8 cellular contexts compared by ENCODE assay signal in genomic region chr1:36150296-36151132, GRCh38. TPM values are rescaled to one million over a fixed set of nuclear protein-coding genes. Genes with fewer than 3 reads are reported as not detected.
A peak's percentile ranks its signal among the peaks of the same experiment; 100 is the strongest.
DNase-seq lines count a peak whose midpoint lies in the region; ATAC-seq and TF ChIP-seq lines count a peak whose summit lies in the region.

No MANE protein-coding gene starts in this region.

- CTCF ChIA-PET in GM10248 (lab: Yijun Ruan, JAX) = interaction anchor here (0.6 to 6.0 kb wide), 48 partner anchors 8 to 300 kb away, joined by 3 to 123 read pairs (median 4); partner anchors contain the start of gene THRAP3

- peak overlapping the region in 5 of 10 donors; percentile 1 to 75 (median 22) for H3K4me3 ChIP-seq in heart right ventricle
- peak overlapping the region; percentile 5 to 29 for H3K4me3 ChIP-seq in vagina

- H3K36me3 ChIP-seq in heart right ventricle (peaks cover 0 to 8% (median 0%) of the 10 kb centered on the region in 9 donors), vagina (no peaks in the 10 kb centered on the region)

- DNase-seq in GM10248 (ENCODE audit: extremely low spot score) (peak; percentile 84), NCI-H1105 treated with DMSO at 0.1 percent for 48 hours (lab: John Stamatoyannopoulos, UW) (peak; percentile 75), SW 1271 (lab: John Stamatoyannopoulos, UW) (peak; percentile 82 to 93), amniotic epithelial cell (ENCODE audit: low read depth) (peak; percentile 92), heart right ventricle (peak; percentile 89 to 92), posterior vena cava (ENCODE audit: low spot score) (peak; percentile 97), vagina (ENCODE audit: extremely low spot score in 2 of 2) (peak in 1 of 2 donors; percentile 97)

- no peaks in the 10 kb centered on the region for H3K27me3 ChIP-seq in heart right ventricle
- H3K27me3 ChIP-seq in vagina = no peaks in the 10 kb centered on the region

- WGBS in heart right ventricle, 2 donors = 9 to 12% methylated on average over 12 of the region's 12 CpGs

- TF ChIP-seq CTCF in GM10248 (IDR thresholded peaks at IDR 0.05; ENCODE audit: control extremely low read depth, extremely low read depth, low read depth, missing control alignments) (no peak), heart right ventricle (IDR thresholded peaks at IDR 0.05) (no peak), vagina (IDR thresholded peaks at IDR 0.05) (no peak)

- H3K4me1 ChIP-seq in heart right ventricle = peaks cover 25 to 73% (median 58%) of the 10 kb centered on the region in 9 donors
- peaks cover 59% of the 10 kb centered on the region for H3K4me1 ChIP-seq in vagina

- peak overlapping the region; percentile 84 to 100 (median 94) for H3K27ac ChIP-seq in heart right ventricle
- H3K27ac ChIP-seq in vagina = peak overlapping the region; percentile 99

- peak in 1 of 2 donors; percentile 58 for TF ChIP-seq POLR2A in vagina (IDR thresholded peaks at IDR 0.05)

- no peaks in the 10 kb centered on the region for H3K9me3 ChIP-seq in heart right ventricle
- H3K9me3 ChIP-seq in vagina = no peaks in the 10 kb centered on the region

- ATAC-seq in HG02623 (IDR thresholded peaks at IDR 0.05; ENCODE audit: unreplicated experiment) (peak; percentile 37), heart right ventricle (peak; percentile 69 to 87 (median 82))

- intact Hi-C loops in heart right ventricle (cut with DNase I) (loop anchor here in 9 of 10 donors (1.0 to 5.0 kb wide), 9 partner anchors 37 to 270 kb away; partner anchors contain the start of genes THRAP3 (in 4 of the 9) and STK40 (in 1 of the 9)), posterior vena cava (cut with DNase I) (no loop called here), vagina (cut with DNase I) (loop anchor here (5.0 to 10.0 kb wide), 4 partner anchors 37 to 234 kb away; partner anchors contain the start of genes STK40 and THRAP3)

- POLR2A ChIA-PET in GM10248 (lab: Yijun Ruan, JAX) = interaction anchor here (0.6 to 3.2 kb wide), 6 partner anchors 11 to 173 kb away, joined by 3 to 30 read pairs (median 6); partner anchors contain the start of genes EVA1B and THRAP3

RNA-seq across cellular contexts. Expression of gene TRAPPC3, which starts 1.2 kb away (rescaled TPM):
- total RNA-seq in heart right ventricle (10 to 100 TPM; 41.6 to 62.6 (median 48.4) TPM), posterior vena cava (10 to 100 TPM; 51.4 to 54.7 TPM), vagina (52.1 TPM)
- 10 to 100 TPM; 33.6 to 73.8 TPM for polyA plus RNA-seq in heart right ventricle

RNA-seq across cellular contexts. Expression of gene MAP7D1, which starts 5.4 kb away (rescaled TPM):
- 100 to 1,000 TPM; 277 to 364 (median 325) TPM for total RNA-seq in heart right ventricle
- 100 to 1,000 TPM; 176 to 225 TPM for polyA plus RNA-seq in heart right ventricle
- 100 to 1,000 TPM; 130 to 167 TPM for total RNA-seq in posterior vena cava
- 93.8 TPM for total RNA-seq in vagina

RNA-seq across cellular contexts. Expression of gene COL8A2, which starts 25.5 kb away (rescaled TPM):
- total RNA-seq in heart right ventricle (1 to 10 TPM in 3 of 10 donors, under 1 TPM in 7; 0.53 to 2.0 (median 0.73) TPM), posterior vena cava (10 to 100 TPM; 33.2 to 35.9 TPM), vagina (6.4 TPM)
- polyA plus RNA-seq in heart right ventricle = under 1 TPM; 0.58 to 0.80 TPM

Comparison
In these comparisons a context has a peak if more than half of its experiments do, and no peak if none do; other contexts are left out.
1. intact Hi-C loops: an anchor here in heart right ventricle (1.0 to 5.0 kb wide) and vagina (5.0 to 10.0 kb wide); none called in posterior vena cava.